In the genomic region with DNA sequence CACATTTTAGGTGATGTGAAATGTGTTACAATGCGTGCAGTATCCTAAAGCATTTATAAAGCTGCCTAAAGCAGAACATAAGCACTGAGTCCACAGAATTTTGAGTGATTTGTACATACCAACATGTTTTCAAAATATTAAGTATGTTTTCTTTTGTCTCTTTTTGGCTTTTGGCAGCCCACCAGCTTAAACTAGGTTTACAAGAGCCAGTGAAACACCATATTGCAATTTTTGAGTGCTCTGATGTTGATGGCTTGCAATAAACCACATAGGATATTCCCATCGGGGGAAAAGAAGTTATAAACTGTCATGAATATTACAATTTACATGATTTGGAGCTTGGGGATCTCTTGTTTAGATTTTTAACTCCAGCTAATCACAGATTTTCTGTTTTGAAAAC, we compare ENCODE assay signal across 24 cellular contexts.
"Had no signal": no experiment of that assay in that cellular context is flagged by ENCODE, and none has a peak within 500 bp of the region (broad histone marks: within the 10 kb centered on the region; RNA-seq: fewer than 3 reads in every experiment).

No MANE protein-coding gene starts in this region.

- H3K4me3 ChIP-seq: gastrocnemius medialis, ovary, right lobe of liver, skin epidermis, thoracic aorta had no signal

- H3K27me3 ChIP-seq: brain microvascular endothelial cell, gastrocnemius medialis, neutrophil, ovary, right lobe of liver had no signal

- DNase-seq: activated CD4-positive, alpha-beta T cell treated with anti-CD3 and anti-CD28 coated beads for 48 hours; activated CD4-positive, alpha-beta T cell treated with anti-CD3 and anti-CD28 coated beads, Interleukin-2, amount 50 U/mL, for 48 hours; activated CD8-positive, alpha-beta memory T cell treated with anti-CD3 and anti-CD28 coated beads, Interleukin-2, amount 50 U/mL, for 48 hours; activated gamma-delta T cell; activated naive CD4-positive, alpha-beta T cell treated with anti-CD3 and anti-CD28 coated beads, Interleukin-2, amount 10 ng/mL, durations not matched to agents 7 days and 5 days; activated naive CD8-positive, alpha-beta T cell treated with anti-CD3 and anti-CD28 coated beads, Interleukin-2, amount 10 ng/mL, durations not matched to agents 7 days and 5 days; activated T-cell treated with anti-CD3 and anti-CD28 coated beads, Interleukin-2, amount 50 U/mL, for 24 hours; amniotic stem cell; brain microvascular endothelial cell; cortex of kidney; gastrocnemius medialis; glutamatergic neuron; mammary epithelial cell; naive B cell; nephron progenitor cell; ovary; right lobe of liver; stimulated activated CD4-positive, alpha-beta T cell treated with anti-CD3 and anti-CD28 coated beads, Interleukin-4, amount 100 ng/mL, for 24 hours; T-helper 9 cell; trophoblast cell had no signal

- H3K36me3 ChIP-seq: brain microvascular endothelial cell, gastrocnemius medialis, neutrophil, ovary, right lobe of liver, thoracic aorta had no signal

- H3K4me1 ChIP-seq: gastrocnemius medialis, right lobe of liver had no signal

- H3K27ac ChIP-seq: brain microvascular endothelial cell, gastrocnemius medialis, neutrophil, ovary, right lobe of liver, skin epidermis, thoracic aorta, VCaP had no signal

- H3K9me3 ChIP-seq: gastrocnemius medialis, neutrophil, ovary, right lobe of liver, thoracic aorta had no signal
